Comparison of ENCODE assay signal across 20 cellular contexts in genomic region chr2:38605298-38605830, GRCh38.
"Had no signal": no experiment of that assay in that cellular context is flagged by ENCODE, and none has a peak within 500 bp of the region (broad histone marks: within the 10 kb centered on the region; RNA-seq: fewer than 3 reads in every experiment).

No MANE protein-coding gene starts in this region.

- H3K27me3 Mint-ChIP-seq: activated CD4-positive, alpha-beta T cell treated with anti-CD3 and anti-CD28 coated beads for 36 hours; activated CD8-positive, alpha-beta T cell treated with anti-CD3 and anti-CD28 coated beads for 36 hours; naive thymus-derived CD4-positive, alpha-beta T cell had no signal

- H3K9me3 ChIP-seq: left ventricle myocardium inferior, mucosa of descending colon, right atrium auricular region, tibial nerve, uterus had no signal

- H3K27ac Mint-ChIP-seq: activated CD4-positive, alpha-beta T cell treated with anti-CD3 and anti-CD28 coated beads for 36 hours; activated CD8-positive, alpha-beta T cell treated with anti-CD3 and anti-CD28 coated beads for 36 hours; activated naive CD4-positive, alpha-beta T cell treated with anti-CD3 and anti-CD28 coated beads, Interleukin-2, amount 50 U/mL, for 72 hours; memory B cell had no signal

- H3K4me1 ChIP-seq: uterus had no signal

- DNase-seq: activated CD4-positive, alpha-beta T cell treated with anti-CD3 and anti-CD28 coated beads for 36 hours; activated CD8-positive, alpha-beta T cell treated with anti-CD3 and anti-CD28 coated beads for 36 hours; activated gamma-delta T cell; activated T-cell treated with anti-CD3 and anti-CD28 coated beads, Interleukin-2, amount 50 U/mL, for 48 hours; islet precursor cell; left ventricle myocardium inferior; mucosa of descending colon; naive thymus-derived CD4-positive, alpha-beta T cell; nucleus accumbens; posterior cingulate gyrus; stimulated activated CD4-positive, alpha-beta T cell treated with anti-CD3 and anti-CD28 coated beads, Interleukin-15, amount 100 ng/mL, for 24 hours; stimulated activated CD4-positive, alpha-beta T cell treated with anti-CD3 and anti-CD28 coated beads, Interleukin-4, amount 100 ng/mL, for 1 hour; stimulated activated naive CD4-positive, alpha-beta T cell; uterus had no signal

- H3K4me3 ChIP-seq: hepatocyte, left ventricle myocardium inferior, mucosa of descending colon, right atrium auricular region, skin epidermis, tibial nerve, uterus had no signal

- H3K27ac ChIP-seq: hepatocyte, left ventricle myocardium inferior, right atrium auricular region, skin epidermis, tibial nerve, uterus had no signal

- H3K9me3 Mint-ChIP-seq: activated CD8-positive, alpha-beta T cell treated with anti-CD3 and anti-CD28 coated beads for 36 hours had no signal

- ATAC-seq: activated CD4-positive, alpha-beta T cell treated with anti-CD3 and anti-CD28 coated beads for 36 hours; activated CD8-positive, alpha-beta T cell treated with anti-CD3 and anti-CD28 coated beads for 36 hours; activated naive CD4-positive, alpha-beta T cell treated with anti-CD3 and anti-CD28 coated beads, Interleukin-2, amount 50 U/mL, for 72 hours; mucosa of descending colon; naive thymus-derived CD4-positive, alpha-beta T cell had no signal

- H3K36me3 ChIP-seq: left ventricle myocardium inferior, right atrium auricular region, tibial nerve, uterus had no signal

- H3K4me3 Mint-ChIP-seq: activated CD4-positive, alpha-beta T cell treated with anti-CD3 and anti-CD28 coated beads for 36 hours; activated CD8-positive, alpha-beta T cell treated with anti-CD3 and anti-CD28 coated beads for 36 hours; memory B cell; naive thymus-derived CD4-positive, alpha-beta T cell had no signal

- H3K27me3 ChIP-seq: hepatocyte, right atrium auricular region, tibial nerve, uterus had no signal
